ENCODE assay signal across 13 cellular contexts in the genomic region with DNA sequence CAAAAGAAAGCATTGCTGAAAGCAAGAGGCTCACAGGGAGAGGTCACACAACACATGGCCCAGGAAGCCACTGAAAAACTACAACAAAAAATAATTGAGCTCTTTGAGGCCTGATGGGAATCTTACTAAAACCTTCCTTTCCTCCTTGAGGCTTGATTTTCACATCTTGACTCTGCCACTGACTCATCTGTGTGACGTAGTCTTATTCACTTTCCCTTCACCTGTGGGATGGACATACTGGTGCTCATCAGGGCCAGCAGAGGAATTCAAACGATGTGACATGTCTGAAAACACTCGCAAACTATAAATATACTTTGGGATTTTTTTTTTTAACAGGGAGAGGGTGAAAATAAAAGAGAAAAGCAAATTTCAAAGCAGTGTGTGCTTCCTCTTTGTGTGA.
A peak's percentile ranks its signal among the peaks of the same experiment; 100 is the strongest.
DNase-seq lines count a peak whose midpoint lies in the region; ATAC-seq and TF ChIP-seq lines count a peak whose summit lies in the region.
"Had no signal": no experiment of that assay in that cellular context is flagged by ENCODE, and none has a peak within 500 bp of the region (broad histone marks: within the 10 kb centered on the region; RNA-seq: fewer than 3 reads in every experiment).

No MANE protein-coding gene starts in this region.

- no peak for ATAC-seq in WTC11
- ATAC-seq: A549 had no signal

- H3K4me1 Mint-ChIP-seq in Caco-2 (ENCODE audit: low read depth, unreplicated experiment): peaks cover 30% of the 10 kb centered on the region
- peaks cover 38% of the 10 kb centered on the region for H3K4me1 Mint-ChIP-seq in WTC11
- peaks cover 10% of the 10 kb centered on the region for H3K4me1 Mint-ChIP-seq in type B pancreatic cell (ENCODE audit: unreplicated experiment)
- no peaks in the 10 kb centered on the region for H3K4me1 Mint-ChIP-seq in immature natural killer cell
- H3K4me1 Mint-ChIP-seq: CD8-positive, alpha-beta memory T cell had no signal

- H3K27me3 ChIP-seq in Caco-2 (replicated peaks; ENCODE audit: control insufficient read depth, insufficient read depth, low read length): no peaks in the 10 kb centered on the region
- H3K27me3 ChIP-seq: BE2C had no signal

- H3K27ac Mint-ChIP-seq in Caco-2 (ENCODE audit: unreplicated experiment) (peak overlapping the region; percentile 57), WTC11 (0 out of 2 replicates have a peak overlapping the region, but pooled peaks have one; percentile 15), type B pancreatic cell (peak overlapping the region; percentile 83), immature natural killer cell (no peak overlapping the region)
- H3K27ac Mint-ChIP-seq: CD8-positive, alpha-beta memory T cell; HFFc6 had no signal

- H3K4me3 Mint-ChIP-seq in Caco-2 (ENCODE audit: unreplicated experiment): no peak overlapping the region
- no peak overlapping the region for H3K4me3 Mint-ChIP-seq in WTC11
- H3K4me3 Mint-ChIP-seq in type B pancreatic cell: no peak overlapping the region
- H3K4me3 Mint-ChIP-seq in immature natural killer cell: no peak overlapping the region
- H3K4me3 Mint-ChIP-seq: CD8-positive, alpha-beta memory T cell; HFFc6 had no signal

- no peaks in the 10 kb centered on the region for H3K36me3 ChIP-seq in Caco-2 (ENCODE audit: control insufficient read depth, insufficient read depth, low read length)
- H3K36me3 ChIP-seq: BE2C had no signal

- POLR2A ChIA-PET in Caco-2 (lab: Charles Lee) (no interaction called here), WTC11 (lab: Charles Lee) (no interaction called here)

- no peaks in the 10 kb centered on the region for H3K36me3 Mint-ChIP-seq in Caco-2 (ENCODE audit: insufficient read depth, unreplicated experiment)
- no peaks in the 10 kb centered on the region; the same call in 1 of the 2 replicates for H3K36me3 Mint-ChIP-seq in WTC11
- H3K36me3 Mint-ChIP-seq in type B pancreatic cell: no peaks in the 10 kb centered on the region
- H3K36me3 Mint-ChIP-seq in immature natural killer cell: no peaks in the 10 kb centered on the region
- H3K36me3 Mint-ChIP-seq: CD8-positive, alpha-beta memory T cell had no signal

- no TSS peak for BruUV-seq in Caco-2 (replicated peaks; lab: Mats Ljungman, UMichigan)

- intact Hi-C loops in Caco-2 (cut with micrococcal nuclease; ENCODE audit: unreplicated experiment): no loop called here

- no peaks in the 10 kb centered on the region for H3K9me3 ChIP-seq in Caco-2
- H3K9me3 ChIP-seq: A549, BE2C had no signal

- CTCF ChIA-PET in Caco-2 (lab: Charles Lee) (no interaction called here), WTC11 (lab: Charles Lee) (interaction anchor here (2.5 kb wide), 1 partner anchor 79 kb away, joined by 8 read pairs; a partner anchor contains a TSS)

- DNase-seq in Caco-2 (no peak), WTC11 (ENCODE audit: low spot score) (no peak), kidney tubule cell (ENCODE audit: low spot score) (peak; percentile 24), type B pancreatic cell (ENCODE audit: extremely low spot score, unreplicated experiment) (no peak), SHP77 treated with DMSO at 0.1 percent for 48 hours (lab: John Stamatoyannopoulos, UW) (no peak), immature natural killer cell (no peak), GM13977 (ENCODE audit: low spot score) (no peak)
- DNase-seq: BE2C; CD8-positive, alpha-beta memory T cell; DMS79; HCEC 1CT; HFFc6 had no signal

- no peaks in the 10 kb centered on the region for H3K27me3 Mint-ChIP-seq in Caco-2 (ENCODE audit: insufficient read depth, unreplicated experiment)
- H3K27me3 Mint-ChIP-seq in WTC11 (ENCODE audit: low read depth): peaks cover 5% of the 10 kb centered on the region; the same call in 1 of the 2 replicates
- H3K27me3 Mint-ChIP-seq in type B pancreatic cell: peaks cover 10% of the 10 kb centered on the region
- H3K27me3 Mint-ChIP-seq in immature natural killer cell (ENCODE audit: low read depth in 3 of 3): peaks cover 1 to 3% (median 2%) of the 10 kb centered on the region in 3 donors

- H3K4me3 ChIP-seq in Caco-2 (ENCODE audit: low read depth, low read length): no peak overlapping the region
- H3K4me3 ChIP-seq: A549 had no signal

- in situ Hi-C loops in GM13977 (cut with MboI; ENCODE audit: low pct_unique_long_range_greater_than_20kb, low sequenced_read_pairs, unreplicated experiment): no loop called here

- peaks cover 74% of the 10 kb centered on the region for H3K4me1 ChIP-seq in Caco-2
- H3K4me1 ChIP-seq: A549, BE2C had no signal

- TF ChIP-seq CTCF in Caco-2 (IDR thresholded peaks at IDR 0.05; ENCODE audit: insufficient read depth in 1 of 2, low read depth in 1 of 2, low read length in 1 of 2, severe bottlenecking in 1 of 2, unreplicated experiment in 1 of 2) (no peak), WTC11 (IDR thresholded peaks at IDR 0.05) (no peak), type B pancreatic cell (conservative IDR thresholded peaks at IDR 0.05) (no peak), GM13977 (IDR thresholded peaks at IDR 0.05; ENCODE audit: extremely low read depth, insufficient read depth, missing control alignments) (no peak)

- no peaks in the 10 kb centered on the region for H3K9me3 Mint-ChIP-seq in Caco-2 (ENCODE audit: unreplicated experiment)
- H3K9me3 Mint-ChIP-seq in WTC11: peaks cover 5% of the 10 kb centered on the region; the same call in 1 of the 2 replicates
- no peaks in the 10 kb centered on the region for H3K9me3 Mint-ChIP-seq in type B pancreatic cell
- H3K9me3 Mint-ChIP-seq in immature natural killer cell: no peaks in the 10 kb centered on the region

TF ChIP-seq in WTC11, 78 proteins besides CTCF, POLR2A, EP300 and RAD21:
- TF ChIP-seq GRHL2 (CRISPR knock-in tag; IDR thresholded peaks at IDR 0.05; ENCODE audit: insufficient replicate concordance, severe bottlenecking) (no peak), RELA (CRISPR knock-in tag; IDR thresholded peaks at IDR 0.05; ENCODE audit: borderline replicate concordance) (no peak), ZNF121 (CRISPR knock-in tag; IDR thresholded peaks at IDR 0.05) (no peak)
- TF ChIP-seq, protein P1, sequence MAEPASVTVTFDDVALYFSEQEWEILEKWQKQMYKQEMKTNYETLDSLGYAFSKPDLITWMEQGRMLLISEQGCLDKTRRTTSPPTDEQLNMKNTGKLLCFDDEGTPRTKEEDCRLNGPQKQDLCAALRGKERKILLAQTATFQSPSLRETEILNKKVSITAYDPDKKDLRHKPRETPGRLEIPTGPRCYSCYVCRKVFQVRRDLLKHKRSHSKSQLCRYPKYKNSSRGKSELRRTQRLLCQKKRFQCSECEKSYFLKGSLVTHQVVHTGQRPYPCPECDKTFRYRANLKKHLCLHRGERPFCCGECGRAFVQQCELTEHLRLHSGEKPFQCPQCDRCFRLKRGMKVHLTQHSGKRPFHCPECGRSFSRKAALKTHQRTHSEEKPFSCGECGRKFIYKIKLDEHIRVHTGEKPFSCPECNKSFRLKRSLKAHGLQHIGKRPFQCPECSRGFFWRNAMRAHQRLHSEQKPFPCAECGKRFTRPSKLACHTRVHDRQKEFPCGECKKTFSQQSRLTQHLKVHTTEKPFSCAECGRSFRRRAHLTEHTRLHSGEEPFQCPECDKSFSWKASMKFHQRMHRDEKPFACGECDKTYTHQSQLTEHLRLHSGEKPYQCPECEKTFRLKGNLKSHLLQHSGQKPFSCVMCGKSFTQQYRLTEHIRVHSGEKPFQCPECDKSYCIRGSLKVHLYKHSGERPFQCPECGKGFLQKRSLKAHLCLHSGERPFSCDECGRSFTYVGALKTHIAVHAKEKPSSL (CRISPR knock-in tag; conservative IDR thresholded peaks at IDR 0.05): no peak
- TF ChIP-seq, protein P2, sequence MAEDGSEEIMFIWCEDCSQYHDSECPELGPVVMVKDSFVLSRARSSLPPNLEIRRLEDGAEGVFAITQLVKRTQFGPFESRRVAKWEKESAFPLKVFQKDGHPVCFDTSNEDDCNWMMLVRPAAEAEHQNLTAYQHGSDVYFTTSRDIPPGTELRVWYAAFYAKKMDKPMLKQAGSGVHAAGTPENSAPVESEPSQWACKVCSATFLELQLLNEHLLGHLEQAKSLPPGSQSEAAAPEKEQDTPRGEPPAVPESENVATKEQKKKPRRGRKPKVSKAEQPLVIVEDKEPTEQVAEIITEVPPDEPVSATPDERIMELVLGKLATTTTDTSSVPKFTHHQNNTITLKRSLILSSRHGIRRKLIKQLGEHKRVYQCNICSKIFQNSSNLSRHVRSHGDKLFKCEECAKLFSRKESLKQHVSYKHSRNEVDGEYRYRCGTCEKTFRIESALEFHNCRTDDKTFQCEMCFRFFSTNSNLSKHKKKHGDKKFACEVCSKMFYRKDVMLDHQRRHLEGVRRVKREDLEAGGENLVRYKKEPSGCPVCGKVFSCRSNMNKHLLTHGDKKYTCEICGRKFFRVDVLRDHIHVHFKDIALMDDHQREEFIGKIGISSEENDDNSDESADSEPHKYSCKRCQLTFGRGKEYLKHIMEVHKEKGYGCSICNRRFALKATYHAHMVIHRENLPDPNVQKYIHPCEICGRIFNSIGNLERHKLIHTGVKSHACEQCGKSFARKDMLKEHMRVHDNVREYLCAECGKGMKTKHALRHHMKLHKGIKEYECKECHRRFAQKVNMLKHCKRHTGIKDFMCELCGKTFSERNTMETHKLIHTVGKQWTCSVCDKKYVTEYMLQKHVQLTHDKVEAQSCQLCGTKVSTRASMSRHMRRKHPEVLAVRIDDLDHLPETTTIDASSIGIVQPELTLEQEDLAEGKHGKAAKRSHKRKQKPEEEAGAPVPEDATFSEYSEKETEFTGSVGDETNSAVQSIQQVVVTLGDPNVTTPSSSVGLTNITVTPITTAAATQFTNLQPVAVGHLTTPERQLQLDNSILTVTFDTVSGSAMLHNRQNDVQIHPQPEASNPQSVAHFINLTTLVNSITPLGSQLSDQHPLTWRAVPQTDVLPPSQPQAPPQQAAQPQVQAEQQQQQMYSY (CRISPR knock-in tag; IDR thresholded peaks at IDR 0.05): no peak

Comparison
In these comparisons a context has a peak if more than half of its experiments do, and no peak if none do; other contexts are left out.
1. H3K27ac Mint-ChIP-seq: peak in Caco-2 (single experiment), WTC11 (single experiment) and type B pancreatic cell (single experiment); none in immature natural killer cell (0 of 6).